Comparison of ENCODE assay signal across 8 cellular contexts in genomic region chr12:45730842-45731336, GRCh38. TPM values are rescaled to one million over a fixed set of nuclear protein-coding genes. Genes with fewer than 3 reads are reported as not detected.
DNase-seq lines count a peak whose midpoint lies in the region; ATAC-seq and TF ChIP-seq lines count a peak whose summit lies in the region.

No MANE protein-coding gene starts in this region.

- H3K9me3 Mint-ChIP-seq in activated naive CD8-positive, alpha-beta T cell (ENCODE audit: low read depth), result no peaks in the 10 kb centered on the region

- peak; percentile 44 for DNase-seq in NCI-H2227 treated with DMSO at 0.1 percent for 48 hours (lab: John Stamatoyannopoulos, UW)
- no peak for DNase-seq in NCI-H2227 (lab: John Stamatoyannopoulos, UW; ENCODE audit: unreplicated experiment)
- peak; percentile 68 for DNase-seq in NCI-H1105 (lab: John Stamatoyannopoulos, UW)
- no peak for DNase-seq in smooth muscle cell (lab: John Stamatoyannopoulos, UW; ENCODE audit: unreplicated experiment)

- H3K27ac ChIP-seq in iPS-18a (ENCODE audit: low read length) (peak overlapping the region; percentile 51), smooth muscle cell (ENCODE audit: low read depth) (peak overlapping the region; percentile 91)

- no peak for TF ChIP-seq CTCF in smooth muscle cell (IDR thresholded peaks at IDR 0.05; ENCODE audit: borderline replicate concordance, insufficient read depth, poor library complexity, severe bottlenecking)

- H3K4me2 ChIP-seq in smooth muscle cell, result peak overlapping the region; percentile 97

- H3F3A ChIP-seq in smooth muscle cell (ENCODE audit: low read depth), result peaks cover 21% of the 10 kb centered on the region

- peaks cover 38% of the 10 kb centered on the region for H3K4me1 Mint-ChIP-seq in activated naive CD8-positive, alpha-beta T cell (ENCODE audit: low read depth)

- ATAC-seq in GM21529 (IDR thresholded peaks at IDR 0.05; ENCODE audit: unreplicated experiment) (no peak), esophagus mucosa (no peak)

- peak overlapping the region; percentile 79 for H3K9ac ChIP-seq in iPS-18a (ENCODE audit: low read length)
- peak overlapping the region; percentile 91 for H3K9ac ChIP-seq in smooth muscle cell (ENCODE audit: low read depth)

- H3K4me3 ChIP-seq in iPS-18a (ENCODE audit: low read length) (peak overlapping the region; percentile 99), smooth muscle cell (peak overlapping the region; percentile 87)

- no peaks in the 10 kb centered on the region for H3K27me3 ChIP-seq in iPS-18a (ENCODE audit: control insufficient read depth, insufficient read depth, low read length)
- no peaks in the 10 kb centered on the region for H3K27me3 ChIP-seq in smooth muscle cell (ENCODE audit: low read depth)

- peaks cover 57% of the 10 kb centered on the region for H3K79me2 ChIP-seq in smooth muscle cell (ENCODE audit: low read depth)

- peak overlapping the region; percentile 97 for H2AFZ ChIP-seq in smooth muscle cell (ENCODE audit: low read depth)

- no peaks in the 10 kb centered on the region for H3K27me3 Mint-ChIP-seq in activated naive CD8-positive, alpha-beta T cell

- H3K4me3 Mint-ChIP-seq in activated naive CD8-positive, alpha-beta T cell, result peak overlapping the region; percentile 90

- H3K36me3 ChIP-seq in iPS-18a (ENCODE audit: control insufficient read depth, low read depth, low read length), result peaks cover 25% of the 10 kb centered on the region
- no peaks in the 10 kb centered on the region for H3K36me3 ChIP-seq in smooth muscle cell (ENCODE audit: low read depth)

- WGBS in smooth muscle cell (ENCODE audit: low lambda C conversion rate), result under 1% methylated on average over 14 of the region's 14 CpGs

- H4K20me1 ChIP-seq in smooth muscle cell (ENCODE audit: low read depth), result peaks cover 8% of the 10 kb centered on the region

- H3K9me3 ChIP-seq in iPS-18a (ENCODE audit: control insufficient read depth, low read depth, low read length) (no peaks in the 10 kb centered on the region), smooth muscle cell (replicated peaks; ENCODE audit: low read depth) (no peaks in the 10 kb centered on the region)

- H3K4me1 ChIP-seq in iPS-18a (ENCODE audit: control insufficient read depth, low read depth, low read length) (peaks cover 17% of the 10 kb centered on the region), smooth muscle cell (ENCODE audit: low read depth) (peaks cover 26% of the 10 kb centered on the region)

- H3K27ac Mint-ChIP-seq in activated naive CD8-positive, alpha-beta T cell, result peak overlapping the region; percentile 89

- peaks cover 3% of the 10 kb centered on the region for H3K36me3 Mint-ChIP-seq in activated naive CD8-positive, alpha-beta T cell

RNA-seq across cellular contexts. Expression of gene ARID2, which starts 1.4 kb away (rescaled TPM):
- total RNA-seq in smooth muscle cell, result 36.2 and 37.2 TPM in 2 replicates
- 8.2 and 9.9 TPM in 2 replicates for polyA plus RNA-seq in smooth muscle cell
- total RNA-seq in esophagus mucosa, result 20.0 TPM

Comparison
In these comparisons a context has a peak if more than half of its experiments do, and no peak if none do; other contexts are left out.
1. DNase-seq: peak in NCI-H2227 treated with DMSO at 0.1 percent for 48 hours (single experiment) and NCI-H1105 (single experiment); none in NCI-H2227 (single experiment) and smooth muscle cell (single experiment).